ENCODE assay signal across 11 cellular contexts in the genomic region with DNA sequence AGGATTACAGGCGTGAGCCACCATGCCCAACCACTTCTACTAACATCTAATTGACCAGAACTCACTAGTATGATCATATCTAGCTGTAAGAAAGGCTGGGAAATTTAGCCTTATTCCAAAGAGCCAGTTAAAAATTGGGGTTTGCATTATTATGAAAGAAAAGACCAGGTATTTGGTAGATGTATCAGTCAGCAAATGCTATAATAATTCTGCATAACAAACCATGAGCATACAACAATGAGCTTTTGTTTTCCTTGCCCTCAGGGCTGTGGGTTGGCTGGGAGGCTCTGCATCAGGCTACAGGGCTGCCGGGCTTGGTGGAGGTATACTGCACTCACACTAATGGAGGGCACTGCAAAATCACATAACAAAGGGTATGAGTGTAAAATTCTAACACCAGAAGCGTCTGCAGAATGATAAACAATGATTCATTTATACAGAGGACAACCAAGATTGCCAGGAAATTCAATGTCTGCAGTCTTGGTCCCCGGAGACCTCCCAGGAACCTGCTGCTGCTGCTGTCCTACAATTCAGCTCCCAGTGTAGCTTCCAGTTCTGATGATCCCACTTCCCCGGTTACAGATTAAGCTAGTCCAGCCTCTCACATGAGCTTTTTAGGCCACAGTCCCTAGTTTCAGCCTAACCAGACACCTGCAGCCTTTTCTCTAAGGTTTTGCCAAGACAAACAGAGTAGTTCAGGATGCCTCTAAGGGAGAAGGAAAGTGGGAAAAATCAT. TPM values are rescaled to one million over a fixed set of nuclear protein-coding genes. Genes with fewer than 3 reads are reported as not detected.
DNase-seq lines count a peak whose midpoint lies in the region; ATAC-seq and TF ChIP-seq lines count a peak whose summit lies in the region.
"Had no signal": no experiment of that assay in that cellular context is flagged by ENCODE, and none has a peak within 500 bp of the region (broad histone marks: within the 10 kb centered on the region; RNA-seq: fewer than 3 reads in every experiment).

No MANE protein-coding gene starts in this region.

- peaks cover 12% of the 10 kb centered on the region for H3K4me1 ChIP-seq in body of pancreas
- peaks cover 33% of the 10 kb centered on the region for H3K4me1 ChIP-seq in suprapubic skin

- H3K27me3 ChIP-seq in body of pancreas (no peaks in the 10 kb centered on the region), suprapubic skin (no peaks in the 10 kb centered on the region)
- H3K27me3 ChIP-seq: tibial artery had no signal

- ATAC-seq in body of pancreas (peak; percentile 25), HG03108 (IDR thresholded peaks at IDR 0.05; ENCODE audit: unreplicated experiment) (no peak)

- no peak for TF ChIP-seq CTCF in body of pancreas (IDR thresholded peaks at IDR 0.05)
- no peak for TF ChIP-seq CTCF in suprapubic skin (IDR thresholded peaks at IDR 0.05)

- H3K9me3 ChIP-seq in body of pancreas = no peaks in the 10 kb centered on the region
- H3K9me3 ChIP-seq in suprapubic skin = no peaks in the 10 kb centered on the region
- H3K9me3 ChIP-seq: tibial artery had no signal

- no peak overlapping the region for H3K4me3 ChIP-seq in body of pancreas
- no peak overlapping the region for H3K4me3 ChIP-seq in suprapubic skin
- H3K4me3 ChIP-seq: tibial artery had no signal

- intact Hi-C loops in body of pancreas (cut with DNase I) = no loop called here

- no peak for TF ChIP-seq EP300 in suprapubic skin (IDR thresholded peaks at IDR 0.05)

- 46 to 63% methylated on average over 5 of the region's 5 CpGs for WGBS in body of pancreas, 2 donors
- 61% methylated on average over 5 of the region's 5 CpGs for WGBS in suprapubic skin

- peak overlapping the region in 1 of 4 donors; percentile 54 for H3K27ac ChIP-seq in body of pancreas
- H3K27ac ChIP-seq in suprapubic skin = peak overlapping the region; percentile 51
- H3K27ac ChIP-seq: tibial artery had no signal

- TF ChIP-seq POLR2A in body of pancreas (IDR thresholded peaks at IDR 0.05) = no peak
- no peak for TF ChIP-seq POLR2A in suprapubic skin (IDR thresholded peaks at IDR 0.05)

- H3K36me3 ChIP-seq in body of pancreas (replicated peaks in 1 of 2; ENCODE audit: insufficient read depth in 1 of 2, low read depth in 2 of 2) = no peaks in the 10 kb centered on the region
- H3K36me3 ChIP-seq in suprapubic skin = no peaks in the 10 kb centered on the region
- H3K36me3 ChIP-seq: tibial artery had no signal

- DNase-seq in HuH-7.5 (ENCODE audit: low spot score) (peak; percentile 54), body of pancreas (peak in 2 of 4 donors; percentile 24 to 29), hepatic stellate cell (ENCODE audit: low spot score) (peak; percentile 52), suprapubic skin (ENCODE audit: low spot score in 2 of 2) (no peak), GOT3 (lab: John Stamatoyannopoulos, UW) (no peak)
- DNase-seq in activated CD4-positive, alpha-beta T cell treated with anti-CD3 and anti-CD28 coated beads, Interleukin-2, amount 50 U/mL, for 1 hour = no peak
- DNase-seq: activated CD4-positive, CD25-positive, alpha-beta regulatory T cell; KG1; stimulated activated CD4-positive, alpha-beta T cell treated with anti-CD3 and anti-CD28 coated beads, Interleukin-2, amount 100 ng/mL, for 24 hours; tibial artery had no signal

RNA-seq across cellular contexts. Expression of a gene that starts 32.2 kb away (rescaled TPM):
- total RNA-seq in body of pancreas = 10 to 100 TPM in 1 of 2 donors, 1 to 10 TPM in 1; 8.6 to 18.8 TPM
- total RNA-seq in suprapubic skin = 10 to 100 TPM in 3 of 4 donors, 1 to 10 TPM in 1; 9.5 to 17.8 (median 14.8) TPM

Comparison
In these comparisons a context has a peak if more than half of its experiments do, and no peak if none do; other contexts are left out.
1. DNase-seq: peak in HuH-7.5 (single experiment) and hepatic stellate cell (single experiment); none in suprapubic skin (0 of 2), GOT3 (single experiment) and activated CD4-positive, alpha-beta T cell treated with anti-CD3 and anti-CD28 coated beads, Interleukin-2, amount 50 U/mL, for 1 hour (single experiment).